9 cellular contexts compared by ENCODE assay signal in the genomic region with DNA sequence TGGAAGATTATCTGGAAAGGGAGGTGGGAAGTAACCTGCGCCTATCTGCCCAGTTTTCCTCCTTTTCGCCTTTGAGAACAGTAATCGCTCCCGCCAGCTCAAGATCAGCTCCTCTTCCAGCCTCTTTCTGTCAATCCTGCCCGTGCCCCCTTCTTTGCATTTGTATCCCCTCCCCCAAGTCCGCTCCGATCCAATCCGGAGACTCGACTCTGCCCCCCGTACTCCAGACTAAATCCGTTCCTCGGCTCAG. TPM values are rescaled to one million over a fixed set of nuclear protein-coding genes. Genes with fewer than 3 reads are reported as not detected.
DNase-seq lines count a peak whose midpoint lies in the region; ATAC-seq, FAIRE-seq and TF ChIP-seq lines count a peak whose summit lies in the region.
"Had no signal": no experiment of that assay in that cellular context is flagged by ENCODE, and none has a peak within 500 bp of the region (broad histone marks: within the 10 kb centered on the region; RNA-seq: fewer than 3 reads in every experiment).

No MANE protein-coding gene starts in this region.

- H2AFZ ChIP-seq in GM23248: peak overlapping the region; percentile 94

- WGBS in GM23248 (ENCODE audit: low coverage in 1 of 2, low lambda C conversion rate in 2 of 2, missing lambda C conversion rate in 2 of 2), 2 experiments: 1% methylated on average over 11 to 12 of the region's 12 CpGs

- no peak for DNase-seq in GM23248
- DNase-seq in foreskin keratinocyte: no peak
- no peak for DNase-seq in RCC 7860 (ENCODE audit: low spot score)
- no peak for DNase-seq in NCI-H69 (lab: John Stamatoyannopoulos, UW)
- DNase-seq in NCI-H446 treated with DMSO at 0.1 percent for 48 hours (lab: John Stamatoyannopoulos, UW): no peak
- DNase-seq in NCI-H2171 (lab: John Stamatoyannopoulos, UW): no peak

- no peaks in the 10 kb centered on the region for H4K20me1 ChIP-seq in GM23248 (ENCODE audit: insufficient read depth)

- H3K27ac ChIP-seq in GM23248: peak overlapping the region; percentile 92
- H3K27ac ChIP-seq in VCaP: peak overlapping the region; percentile 91
- H3K27ac ChIP-seq in foreskin keratinocyte: peak overlapping the region; percentile 75
- peak overlapping the region; percentile 89 for H3K27ac ChIP-seq in skeletal muscle tissue (ENCODE audit: low read depth, low read length)

- no peak for ATAC-seq in foreskin keratinocyte

- H3K27me3 ChIP-seq in GM23248 (replicated peaks; ENCODE audit: insufficient read depth) (no peaks in the 10 kb centered on the region), foreskin keratinocyte (no peaks in the 10 kb centered on the region), skeletal muscle tissue (ENCODE audit: control insufficient read depth in 3 of 3, insufficient read depth in 3 of 3, low read length in 3 of 3) (no peaks in the 10 kb centered on the region)

- in situ Hi-C loops in GM23248 (cut with MboI): no loop called here

- no peaks in the 10 kb centered on the region for H3K9me2 ChIP-seq in GM23248 (ENCODE audit: insufficient read depth)

- TF ChIP-seq CTCF in VCaP (conservative IDR thresholded peaks at IDR 0.05): no peak
- no peak for TF ChIP-seq CTCF in foreskin keratinocyte (conservative IDR thresholded peaks at IDR 0.05)

- H3K36me3 ChIP-seq in GM23248 (ENCODE audit: low read depth) (no peaks in the 10 kb centered on the region), skeletal muscle tissue (ENCODE audit: control insufficient read depth in 3 of 3, insufficient read depth in 3 of 3, low read length in 3 of 3) (no peaks in the 10 kb centered on the region)

- H3K4me1 ChIP-seq in GM23248 (ENCODE audit: insufficient read depth): peaks cover 6% of the 10 kb centered on the region; the same call in 1 of the 2 replicates
- peaks cover 15% of the 10 kb centered on the region for H3K4me1 ChIP-seq in foreskin keratinocyte
- peaks cover 12 to 16% (median 14%) of the 10 kb centered on the region in 3 donors for H3K4me1 ChIP-seq in skeletal muscle tissue (ENCODE audit: control insufficient read depth in 3 of 3, insufficient read depth in 3 of 3, low read length in 3 of 3)

- no peak for FAIRE-seq in RCC 7860 (lab: Jason Lieb, UNC)

- H3K9me3 ChIP-seq in GM23248 (ENCODE audit: low read depth): no peaks in the 10 kb centered on the region
- no peaks in the 10 kb centered on the region for H3K9me3 ChIP-seq in skeletal muscle tissue (ENCODE audit: control insufficient read depth in 3 of 3, low read length in 3 of 3)

- no peaks in the 10 kb centered on the region for H3K79me2 ChIP-seq in GM23248 (ENCODE audit: insufficient read depth)

- H3K4me3 ChIP-seq in GM23248 (peak overlapping the region; percentile 87), skeletal muscle tissue (ENCODE audit: low read length in 3 of 3) (peak overlapping the region; percentile 74 to 96 (median 87))

- H3K4me2 ChIP-seq in GM23248 (ENCODE audit: unreplicated experiment): peak overlapping the region; percentile 94

- H3K9ac ChIP-seq in GM23248 (peak overlapping the region; percentile 89), skeletal muscle tissue (ENCODE audit: low read depth in 1 of 3, low read length in 3 of 3) (peak overlapping the region; percentile 67 to 94 (median 90))

- H3F3A ChIP-seq in GM23248 (ENCODE audit: insufficient read depth): peaks cover 4% of the 10 kb centered on the region; the same call in 1 of the 2 replicates

RNA-seq across cellular contexts. Expression of a gene that starts 0.3 kb away (rescaled TPM):
- 20.7 and 25.6 TPM in 2 replicates for total RNA-seq in GM23248 (2014; rRNA removed; shearing (Covaris generic))
- 23.2 and 24.6 TPM in 2 replicates for polyA plus RNA-seq in GM23248 (2016; fragmentation: Nextera tagmentation; extraction: Ambion mirVana)
- 13.0 and 17.0 TPM in 2 replicates for total RNA-seq in foreskin keratinocyte
- 25.7 and 33.1 TPM in 2 replicates for polyA plus RNA-seq in foreskin keratinocyte
- 2.1 TPM for total RNA-seq in skeletal muscle tissue

RNA-seq across cellular contexts. Expression of a gene that starts 2.4 kb away (rescaled TPM):
- total RNA-seq in GM23248 (2014; rRNA removed; shearing (Covaris generic)): not detected in 2 replicates
- polyA plus RNA-seq in GM23248 (2016; fragmentation: Nextera tagmentation; extraction: Ambion mirVana) (not detected in 2 replicates), foreskin keratinocyte (10.0 and 23.9 TPM in 2 replicates)
- total RNA-seq in foreskin keratinocyte (5.6 and 15.4 TPM in 2 replicates), skeletal muscle tissue (2.1 TPM)
- total RNA-seq: LHCN-M2 had no signal

RNA-seq across cellular contexts. Expression of a gene that starts 21.3 kb away (rescaled TPM):
- 80.6 and 83.3 TPM in 2 replicates for total RNA-seq in GM23248 (2014; rRNA removed; shearing (Covaris generic))
- polyA plus RNA-seq in GM23248 (2016; fragmentation: Nextera tagmentation; extraction: Ambion mirVana) (52.5 and 61.2 TPM in 2 replicates), foreskin keratinocyte (73.2 and 74.2 TPM in 2 replicates)
- total RNA-seq in foreskin keratinocyte (81.3 and 84.6 TPM in 2 replicates), skeletal muscle tissue (37.1 TPM)

RNA-seq across cellular contexts. Expression of a gene that starts 26.7 kb away (rescaled TPM):
- total RNA-seq in GM23248 (2014; rRNA removed; shearing (Covaris generic)): 30.6 and 35.3 TPM in 2 replicates
- polyA plus RNA-seq in GM23248 (2016; fragmentation: Nextera tagmentation; extraction: Ambion mirVana) (50.1 and 58.5 TPM in 2 replicates), foreskin keratinocyte (121 and 130 TPM in 2 replicates)
- total RNA-seq in foreskin keratinocyte (104 and 129 TPM in 2 replicates), skeletal muscle tissue (7.8 TPM)

RNA-seq across cellular contexts. Expression of a gene that starts 27.4 kb away (rescaled TPM):
- total RNA-seq in GM23248 (2014; rRNA removed; shearing (Covaris generic)): 0.38 and 2.5 TPM in 2 replicates
- polyA plus RNA-seq in GM23248 (2016; fragmentation: Nextera tagmentation; extraction: Ambion mirVana) (5.6 and 7.3 TPM in 2 replicates), foreskin keratinocyte (4.1 and 4.9 TPM in 2 replicates)
- total RNA-seq in foreskin keratinocyte (2.1 and 2.5 TPM in 2 replicates), skeletal muscle tissue (under 0.01 TPM)
